ENCODE assay signal across 16 cellular contexts in the genomic region with DNA sequence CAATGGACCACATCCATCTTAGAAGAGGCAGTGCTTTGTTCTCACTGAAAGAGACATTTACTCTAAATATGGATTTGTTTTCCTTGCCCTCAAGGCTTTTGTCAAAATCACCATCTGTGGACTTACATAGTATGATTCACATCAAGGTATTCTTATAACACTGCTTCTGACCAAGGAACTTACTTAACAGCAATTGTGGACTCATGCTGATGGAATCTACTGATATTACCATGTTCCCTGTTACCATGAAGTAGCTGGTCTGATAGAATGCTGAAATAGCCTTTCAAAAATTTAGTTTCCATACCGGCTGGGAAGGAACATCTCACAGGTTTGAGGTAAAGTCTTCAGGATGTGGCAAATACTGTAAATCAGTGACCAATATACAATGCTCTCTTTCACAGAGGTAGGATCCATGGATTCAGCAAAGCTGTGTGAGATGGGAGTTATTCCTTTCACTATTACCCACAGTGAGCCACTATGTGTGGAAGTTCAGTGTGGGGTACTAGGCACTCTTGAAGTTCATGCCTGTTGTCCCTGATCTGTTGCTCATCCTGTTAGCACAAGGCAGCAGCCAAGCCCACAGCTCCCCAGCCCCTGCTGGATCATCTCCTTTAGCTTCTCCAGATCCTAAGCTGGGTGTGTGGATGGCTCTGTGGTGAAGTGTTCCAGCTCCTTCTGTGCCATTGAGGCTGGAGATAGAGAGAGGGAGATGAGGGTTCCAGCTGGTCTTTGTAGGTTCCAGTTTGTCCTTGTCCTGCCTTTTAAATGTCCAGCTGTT.
A peak's percentile ranks its signal among the peaks of the same experiment; 100 is the strongest.
DNase-seq lines count a peak whose midpoint lies in the region; ATAC-seq, FAIRE-seq and TF ChIP-seq lines count a peak whose summit lies in the region.
"Had no signal": no experiment of that assay in that cellular context is flagged by ENCODE, and none has a peak within 500 bp of the region (broad histone marks: within the 10 kb centered on the region; RNA-seq: fewer than 3 reads in every experiment).

No MANE protein-coding gene starts in this region.

- peak overlapping the region; percentile 5 for H2AFZ ChIP-seq in keratinocyte (ENCODE audit: control insufficient read depth, low read length)

- TF ChIP-seq CTCF in brain microvascular endothelial cell (IDR thresholded peaks at IDR 0.05; ENCODE audit: low read depth, low read length, missing control alignments) = no peak
- no peak for TF ChIP-seq CTCF in keratinocyte (optimal IDR thresholded peaks at IDR 0.05 in 1 of 3, IDR thresholded peaks at IDR 0.05 in 1 of 3, conservative IDR thresholded peaks at IDR 0.05 in 1 of 3; ENCODE audit: extremely low read depth in 1 of 3, insufficient read depth in 2 of 3, low read length in 3 of 3)
- TF ChIP-seq CTCF in right atrium auricular region (IDR thresholded peaks at IDR 0.05) = no peak

- no peaks in the 10 kb centered on the region for H3K9me1 ChIP-seq in keratinocyte (ENCODE audit: control insufficient read depth, extremely low read depth, insufficient read depth, low read length)

- dilution Hi-C loops in keratinocyte (cut with MboI; ENCODE audit: extremely low pct_ligation_motif_present, low sequenced_read_pairs) = no loop called here

- H3K4me3 ChIP-seq in brain microvascular endothelial cell (ENCODE audit: low read depth, low read length) (no peak overlapping the region), keratinocyte (ENCODE audit: control insufficient read depth in 2 of 3, extremely low read depth in 1 of 3, insufficient read depth in 2 of 3, low read depth in 1 of 3, low read length in 3 of 3) (no peak overlapping the region), right atrium auricular region (no peak overlapping the region)
- H3K4me3 ChIP-seq: K562, SJSA1 had no signal

- peak overlapping the region; percentile 31 for H3K4me2 ChIP-seq in keratinocyte (ENCODE audit: control insufficient read depth, extremely low read depth, insufficient read depth, low read depth, low read length)

- DNase-seq in AG08395 (ENCODE audit: low spot score) (peak; percentile 28), HT-29 (ENCODE audit: low spot score) (peak; percentile 5), brain microvascular endothelial cell (peak; percentile 65), keratinocyte (ENCODE audit: low read depth, low spot score) (peak; percentile 81), right atrium auricular region (ENCODE audit: low spot score) (no peak), NCI-H146 (lab: John Stamatoyannopoulos, UW) (no peak)
- DNase-seq in activated CD8-positive, alpha-beta memory T cell treated with anti-CD3 and anti-CD28 coated beads, Interleukin-2, amount 50 U/mL, for 4 hours = no peak
- DNase-seq: anterior cingulate cortex; effector memory CD8-positive, alpha-beta T cell; NCI-H1694; NCI-H748 treated with DMSO at 0.1 percent for 48 hours; occipital lobe had no signal

- in situ Hi-C loops in brain microvascular endothelial cell (cut with HindIII; ENCODE audit: low pct_ligation_motif_present, low sequenced_read_pairs) = no loop called here

- no peaks in the 10 kb centered on the region for H4K20me1 ChIP-seq in keratinocyte (ENCODE audit: control insufficient read depth, extremely low read depth, insufficient read depth, low read length)

- H3K9me3 ChIP-seq in keratinocyte (ENCODE audit: control insufficient read depth, low read depth, low read length) = no peaks in the 10 kb centered on the region
- no peaks in the 10 kb centered on the region for H3K9me3 ChIP-seq in right atrium auricular region
- H3K9me3 ChIP-seq: SJSA1 had no signal

- no peaks in the 10 kb centered on the region for H3K79me2 ChIP-seq in keratinocyte (ENCODE audit: control insufficient read depth, insufficient read depth, low read length)

- H3K9ac ChIP-seq in keratinocyte (ENCODE audit: control insufficient read depth, extremely low read depth, insufficient read depth, low read length) = peak overlapping the region; percentile 2

- FAIRE-seq in keratinocyte (lab: Jason Lieb, UNC) = peak; percentile 94
- FAIRE-seq: K562 had no signal

- H3K4me1 ChIP-seq in keratinocyte (ENCODE audit: control insufficient read depth, extremely low read depth, insufficient read depth, low read length) (peaks cover 47% of the 10 kb centered on the region), right atrium auricular region (no peaks in the 10 kb centered on the region)
- H3K4me1 ChIP-seq: SJSA1 had no signal

- no peak overlapping the region for H3K27ac ChIP-seq in brain microvascular endothelial cell
- peak overlapping the region; percentile 73 for H3K27ac ChIP-seq in keratinocyte (ENCODE audit: control insufficient read depth, insufficient read depth, low read length)
- no peak overlapping the region for H3K27ac ChIP-seq in right atrium auricular region
- H3K27ac ChIP-seq: SJSA1 had no signal

- ATAC-seq in HG03457 (IDR thresholded peaks at IDR 0.05; ENCODE audit: unreplicated experiment) = no peak
- ATAC-seq: effector memory CD8-positive, alpha-beta T cell; K562; WTC11 had no signal

- H3K27me3 ChIP-seq in brain microvascular endothelial cell (replicated peaks) (no peaks in the 10 kb centered on the region), keratinocyte (ENCODE audit: control insufficient read depth, extremely low read depth, insufficient read depth, low read length) (no peaks in the 10 kb centered on the region), right atrium auricular region (no peaks in the 10 kb centered on the region)
- H3K27me3 ChIP-seq: SJSA1 had no signal

- H3K36me3 ChIP-seq in brain microvascular endothelial cell (replicated peaks) (no peaks in the 10 kb centered on the region), keratinocyte (ENCODE audit: control insufficient read depth in 2 of 2, extremely low read depth in 1 of 2, insufficient read depth in 2 of 2, low read length in 2 of 2) (no peaks in the 10 kb centered on the region), right atrium auricular region (no peaks in the 10 kb centered on the region)
- H3K36me3 ChIP-seq: SJSA1 had no signal

Comparison
In these comparisons a context has a peak if more than half of its experiments do, and no peak if none do; other contexts are left out.
1. DNase-seq: peak in AG08395 (single experiment), HT-29 (single experiment), brain microvascular endothelial cell (single experiment) and keratinocyte (single experiment); none in activated CD8-positive, alpha-beta memory T cell treated with anti-CD3 and anti-CD28 coated beads, Interleukin-2, amount 50 U/mL, for 4 hours (single experiment), right atrium auricular region (single experiment) and NCI-H146 (single experiment).